8 cellular contexts compared by ENCODE assay signal in genomic region chr7:155298834-155299538, GRCh38. TPM values are rescaled to one million over a fixed set of nuclear protein-coding genes. Genes with fewer than 3 reads are reported as not detected.
DNase-seq lines count a peak whose midpoint lies in the region; ATAC-seq and TF ChIP-seq lines count a peak whose summit lies in the region.

No MANE protein-coding gene starts in this region.

- peak overlapping the region; percentile 95 for H3K27ac Mint-ChIP-seq in activated T-helper 2 cell treated with anti-CD3 and anti-CD28 coated beads, Interferon-gamma antibody, Interleukin-2, Interleukin-4, amounts not matched to agents 10 μg/mL and 5 μg/mL and 100 μg/mL, durations not matched to agents 14 hours and 24 hours and 36 hours
- peak overlapping the region; percentile 89 to 99 (median 96) for H3K27ac Mint-ChIP-seq in naive thymus-derived CD8-positive, alpha-beta T cell
- H3K27ac Mint-ChIP-seq in stimulated activated naive B cell treated with anti-CD40 and anti-IgM and Interleukin-4, amounts not matched to agents 10 μg/mL and 1 μg/mL and 100 μg/mL, for 72 hours: peak overlapping the region; percentile 99

- peaks cover 66% of the 10 kb centered on the region for H3K36me3 Mint-ChIP-seq in activated T-helper 2 cell treated with anti-CD3 and anti-CD28 coated beads, Interferon-gamma antibody, Interleukin-2, Interleukin-4, amounts not matched to agents 10 μg/mL and 5 μg/mL and 100 μg/mL, durations not matched to agents 14 hours and 24 hours and 36 hours (ENCODE audit: low read depth)
- peaks cover 0 to 30% (median 8%) of the 10 kb centered on the region in 3 donors for H3K36me3 Mint-ChIP-seq in naive thymus-derived CD8-positive, alpha-beta T cell
- peaks cover 27 to 47% of the 10 kb centered on the region in 2 donors for H3K36me3 Mint-ChIP-seq in stimulated activated naive B cell treated with anti-CD40 and anti-IgM and Interleukin-4, amounts not matched to agents 10 μg/mL and 1 μg/mL and 100 μg/mL, for 72 hours

- H3K9me3 Mint-ChIP-seq in activated T-helper 2 cell treated with anti-CD3 and anti-CD28 coated beads, Interferon-gamma antibody, Interleukin-2, Interleukin-4, amounts not matched to agents 10 μg/mL and 5 μg/mL and 100 μg/mL, durations not matched to agents 14 hours and 24 hours and 36 hours: peaks cover 9% of the 10 kb centered on the region
- no peaks in the 10 kb centered on the region for H3K9me3 Mint-ChIP-seq in naive thymus-derived CD8-positive, alpha-beta T cell
- peaks cover 1 to 4% of the 10 kb centered on the region in 2 donors for H3K9me3 Mint-ChIP-seq in stimulated activated naive B cell treated with anti-CD40 and anti-IgM and Interleukin-4, amounts not matched to agents 10 μg/mL and 1 μg/mL and 100 μg/mL, for 72 hours

- POLR2A ChIA-PET in naive thymus-derived CD8-positive, alpha-beta T cell (lab: Charles Lee): interaction anchor here (0.6 to 4.5 kb wide), 12 partner anchors 11 to 371 kb away, joined by 3 to 61 read pairs (median 4); partner anchors contain the start of genes PAXIP1 and RBM33

- no peak for TF ChIP-seq CTCF in LNCaP clone FGC (IDR thresholded peaks at IDR 0.05; ENCODE audit: control insufficient read depth, extremely low read depth, insufficient read depth)

- H3K27me3 Mint-ChIP-seq in activated T-helper 2 cell treated with anti-CD3 and anti-CD28 coated beads, Interferon-gamma antibody, Interleukin-2, Interleukin-4, amounts not matched to agents 10 μg/mL and 5 μg/mL and 100 μg/mL, durations not matched to agents 14 hours and 24 hours and 36 hours (ENCODE audit: low read depth): no peaks in the 10 kb centered on the region
- no peaks in the 10 kb centered on the region for H3K27me3 Mint-ChIP-seq in naive thymus-derived CD8-positive, alpha-beta T cell
- H3K27me3 Mint-ChIP-seq in stimulated activated naive B cell treated with anti-CD40 and anti-IgM and Interleukin-4, amounts not matched to agents 10 μg/mL and 1 μg/mL and 100 μg/mL, for 72 hours: no peaks in the 10 kb centered on the region

- peak overlapping the region; percentile 70 for H3K4me3 ChIP-seq in LNCaP clone FGC (ENCODE audit: low read depth, low read length)

- H3K4me1 Mint-ChIP-seq in activated T-helper 2 cell treated with anti-CD3 and anti-CD28 coated beads, Interferon-gamma antibody, Interleukin-2, Interleukin-4, amounts not matched to agents 10 μg/mL and 5 μg/mL and 100 μg/mL, durations not matched to agents 14 hours and 24 hours and 36 hours (ENCODE audit: low read depth): peaks cover 59% of the 10 kb centered on the region
- peaks cover 22 to 49% (median 43%) of the 10 kb centered on the region in 4 donors for H3K4me1 Mint-ChIP-seq in naive thymus-derived CD8-positive, alpha-beta T cell
- peaks cover 25 to 53% of the 10 kb centered on the region in 2 donors for H3K4me1 Mint-ChIP-seq in stimulated activated naive B cell treated with anti-CD40 and anti-IgM and Interleukin-4, amounts not matched to agents 10 μg/mL and 1 μg/mL and 100 μg/mL, for 72 hours

- peak overlapping the region; percentile 96 for H3K4me3 Mint-ChIP-seq in activated T-helper 2 cell treated with anti-CD3 and anti-CD28 coated beads, Interferon-gamma antibody, Interleukin-2, Interleukin-4, amounts not matched to agents 10 μg/mL and 5 μg/mL and 100 μg/mL, durations not matched to agents 14 hours and 24 hours and 36 hours (ENCODE audit: low read depth)
- H3K4me3 Mint-ChIP-seq in naive thymus-derived CD8-positive, alpha-beta T cell: peak overlapping the region; percentile 86 to 96 (median 94)
- H3K4me3 Mint-ChIP-seq in stimulated activated naive B cell treated with anti-CD40 and anti-IgM and Interleukin-4, amounts not matched to agents 10 μg/mL and 1 μg/mL and 100 μg/mL, for 72 hours: peak overlapping the region; percentile 95 to 96

- peak; percentile 72 to 75 for ATAC-seq in naive thymus-derived CD8-positive, alpha-beta T cell
- peak; percentile 78 to 80 for ATAC-seq in stimulated activated naive B cell treated with anti-CD40 and anti-IgM and Interleukin-4, amounts not matched to agents 10 μg/mL and 1 μg/mL and 100 μg/mL, for 72 hours (replicated peaks)

- peak; percentile 96 for DNase-seq in EH (ENCODE audit: low read depth)
- peak; percentile 42 for DNase-seq in GOT3 (lab: John Stamatoyannopoulos, UW)
- DNase-seq in LNCaP clone FGC (ENCODE audit: low read depth): peak; percentile 88
- DNase-seq in RPMI8226: peak; percentile 98
- peak; percentile 96 for DNase-seq in activated T-helper 2 cell treated with anti-CD3 and anti-CD28 coated beads, Interferon-gamma antibody, Interleukin-2, Interleukin-4, amounts not matched to agents 10 μg/mL and 5 μg/mL and 100 μg/mL, durations not matched to agents 14 hours and 24 hours and 36 hours (ENCODE audit: low spot score)
- DNase-seq in fibroblast of peridontal ligament (ENCODE audit: extremely low read depth): peak; percentile 93
- DNase-seq in naive thymus-derived CD8-positive, alpha-beta T cell: peak; percentile 89 to 98 (median 96)
- peak; percentile 97 for DNase-seq in stimulated activated naive B cell treated with anti-CD40 and anti-IgM and Interleukin-4, amounts not matched to agents 10 μg/mL and 1 μg/mL and 100 μg/mL, for 72 hours

- intact Hi-C loops in activated T-helper 2 cell treated with anti-CD3 and anti-CD28 coated beads, Interferon-gamma antibody, Interleukin-2, Interleukin-4, amounts not matched to agents 10 μg/mL and 5 μg/mL and 100 μg/mL, durations not matched to agents 14 hours and 24 hours and 36 hours (cut with micrococcal nuclease): loop anchor here (1.0 to 10.0 kb wide), 8 partner anchors 46 to 1476 kb away; partner anchors contain the start of genes HTR5A and PAXIP1

RNA-seq across cellular contexts. Expression of gene INSIG1, which starts 1.3 kb away (rescaled TPM):
- total RNA-seq in activated T-helper 2 cell treated with anti-CD3 and anti-CD28 coated beads, Interferon-gamma antibody, Interleukin-2, Interleukin-4, amounts not matched to agents 10 μg/mL and 5 μg/mL and 100 μg/mL, durations not matched to agents 14 hours and 24 hours and 36 hours: 197 and 198 TPM in 2 replicates
- total RNA-seq in naive thymus-derived CD8-positive, alpha-beta T cell: 10 to 100 TPM; 50.3 to 53.0 TPM
- 10 to 100 TPM; 25.5 to 33.6 (median 33.0) TPM for polyA plus RNA-seq in naive thymus-derived CD8-positive, alpha-beta T cell

Comparison
In these comparisons a context has a peak if more than half of its experiments do, and no peak if none do; other contexts are left out.
1. Peak in every context shown above with its lines: DNase-seq, ATAC-seq and H3K4me3 ChIP-seq.
2. DNase-seq: peak in every context shown above with its lines; median percentile 98 in RPMI8226; 97 in stimulated activated naive B cell treated with anti-CD40 and anti-IgM and Interleukin-4, amounts not matched to agents 10 μg/mL and 1 μg/mL and 100 μg/mL, for 72 hours; 96 in EH; 96 in activated T-helper 2 cell treated with anti-CD3 and anti-CD28 coated beads, Interferon-gamma antibody, Interleukin-2, Interleukin-4, amounts not matched to agents 10 μg/mL and 5 μg/mL and 100 μg/mL, durations not matched to agents 14 hours and 24 hours and 36 hours; 96 in naive thymus-derived CD8-positive, alpha-beta T cell; 93 in fibroblast of peridontal ligament; 88 in LNCaP clone FGC; 42 in GOT3.